1 cellular context compared by ENCODE assay signal in genomic region chr17:82418001-82418986, GRCh38.
TF ChIP-seq lines count a peak whose summit lies in the region.

TSS of gene HEXD (plus strand) at chr17:82418347. CDS start at chr17:82419800, 1,453 bp downstream.
A gene with protein sequence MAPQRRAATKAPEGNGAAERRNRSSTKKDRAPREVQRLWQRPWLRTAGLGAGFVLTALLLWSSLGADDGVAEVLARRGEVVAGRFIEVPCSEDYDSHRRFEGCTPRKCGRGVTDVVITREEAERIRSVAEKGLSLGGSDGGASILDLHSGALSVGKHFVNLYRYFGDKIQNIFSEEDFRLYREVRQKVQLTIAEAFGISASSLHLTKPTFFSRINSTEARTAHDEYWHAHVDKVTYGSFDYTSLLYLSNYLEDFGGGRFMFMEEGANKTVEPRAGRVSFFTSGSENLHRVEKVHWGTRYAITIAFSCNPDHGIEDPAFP (minus strand): TSS chr17:82418586. CDS start chr17:82418485, 101 bp downstream.

TF ChIP-seq in HEK293, 187 proteins besides CTCF, POLR2A, EP300 and RAD21 (continued from another document and continues in another):
- TF ChIP-seq ZBTB10 (tag by site-specific recombination; IDR thresholded peaks at IDR 0.05) (no peak), ZNF548 (tag by site-specific recombination; IDR thresholded peaks at IDR 0.05) (no peak), KLF10 (tag by site-specific recombination; IDR thresholded peaks at IDR 0.05) (peak; percentile 85), PRDM4 (tag by site-specific recombination; IDR thresholded peaks at IDR 0.05) (no peak), INSM2 (tag by site-specific recombination; IDR thresholded peaks at IDR 0.05) (no peak), ZNF654 (tag by site-specific recombination; IDR thresholded peaks at IDR 0.05; ENCODE audit: low read depth) (no peak), ZFP69B (tag by site-specific recombination; IDR thresholded peaks at IDR 0.05) (no peak), SCRT1 (tag by site-specific recombination; IDR thresholded peaks at IDR 0.05; ENCODE audit: borderline replicate concordance) (no peak), ZNF423 (tag by site-specific recombination; IDR thresholded peaks at IDR 0.05) (no peak), ZNF221 (tag by site-specific recombination; IDR thresholded peaks at IDR 0.05; ENCODE audit: borderline replicate concordance) (no peak), WT1 (tag by site-specific recombination; IDR thresholded peaks at IDR 0.05) (no peak), ZNF561 (tag by site-specific recombination; IDR thresholded peaks at IDR 0.05; ENCODE audit: borderline replicate concordance) (peak; percentile 94), ZNF350 (tag by site-specific recombination; IDR thresholded peaks at IDR 0.05) (no peak), OSR2 (tag by site-specific recombination; IDR thresholded peaks at IDR 0.05) (0 out of 2 replicates have a peak, but pooled peaks have one; percentile 34), GLIS2 (tag by site-specific recombination; IDR thresholded peaks at IDR 0.05) (no peak), SETDB1 (IDR thresholded peaks at IDR 0.05; ENCODE audit: insufficient read length, low read length) (no peak), ZNF555 (tag by site-specific recombination; conservative IDR thresholded peaks at IDR 0.05) (no peak), ZNF549 (tag by site-specific recombination; IDR thresholded peaks at IDR 0.05) (no peak; the same call in 1 of the 2 replicates), ZNF776 (tag by site-specific recombination; IDR thresholded peaks at IDR 0.05; ENCODE audit: borderline replicate concordance) (no peak), ZNF10 (tag by site-specific recombination; IDR thresholded peaks at IDR 0.05) (no peak), GFI1B (tag by site-specific recombination; IDR thresholded peaks at IDR 0.05) (no peak), ZNF211 (tag by site-specific recombination; IDR thresholded peaks at IDR 0.05; ENCODE audit: low read depth) (no peak), BCL6B (tag by site-specific recombination; IDR thresholded peaks at IDR 0.05) (no peak), HOXD13 (CRISPR knock-in tag; IDR thresholded peaks at IDR 0.05; ENCODE audit: borderline replicate concordance) (no peak), ZNF560 (tag by site-specific recombination; IDR thresholded peaks at IDR 0.05; ENCODE audit: borderline replicate concordance) (no peak), ZBTB1 (tag by site-specific recombination; IDR thresholded peaks at IDR 0.05) (no peak), ZNF248 (tag by site-specific recombination; IDR thresholded peaks at IDR 0.05) (no peak), YY1 (tag by site-specific recombination; IDR thresholded peaks at IDR 0.05) (peak; percentile 71; the same call in 1 of the 2 replicates), ZNF155 (tag by site-specific recombination; IDR thresholded peaks at IDR 0.05) (no peak), ZNF707 (tag by site-specific recombination; IDR thresholded peaks at IDR 0.05) (no peak), ZSCAN30 (tag by site-specific recombination; IDR thresholded peaks at IDR 0.05) (peak; percentile 92), ZNF366 (tag by site-specific recombination; conservative IDR thresholded peaks at IDR 0.05) (no peak), ZNF623 (tag by site-specific recombination; IDR thresholded peaks at IDR 0.05) (no peak), BCL11B (tag by site-specific recombination; IDR thresholded peaks at IDR 0.05; ENCODE audit: low read depth) (no peak), ZNF394 (tag by site-specific recombination; IDR thresholded peaks at IDR 0.05; ENCODE audit: borderline replicate concordance) (no peak), MEIS1 (CRISPR knock-in tag; IDR thresholded peaks at IDR 0.05; ENCODE audit: borderline replicate concordance) (no peak), ZNF391 (tag by site-specific recombination; IDR thresholded peaks at IDR 0.05; ENCODE audit: borderline replicate concordance, low read depth) (no peak), ZBTB21 (tag by site-specific recombination; IDR thresholded peaks at IDR 0.05) (no peak), SP2 (tag by site-specific recombination; IDR thresholded peaks at IDR 0.05) (peak; percentile 16; the same call in 1 of the 2 replicates), ZBTB6 (tag by site-specific recombination; IDR thresholded peaks at IDR 0.05) (no peak), REPIN1 (tag by site-specific recombination; IDR thresholded peaks at IDR 0.05; ENCODE audit: low read depth) (no peak), BCL11A (tag by site-specific recombination; IDR thresholded peaks at IDR 0.05; ENCODE audit: low read depth) (no peak), ZNF426 (tag by site-specific recombination; IDR thresholded peaks at IDR 0.05) (no peak), HOXC10 (CRISPR knock-in tag; IDR thresholded peaks at IDR 0.05) (peak; percentile 9; the same call in 1 of the 2 replicates), KLF9 (tag by site-specific recombination; IDR thresholded peaks at IDR 0.05; ENCODE audit: low read depth) (peak; percentile 58; the same call in 1 of the 2 replicates), ZNF544 (tag by site-specific recombination; IDR thresholded peaks at IDR 0.05) (no peak), ZNF624 (tag by site-specific recombination; IDR thresholded peaks at IDR 0.05) (no peak), ZNF785 (tag by site-specific recombination; IDR thresholded peaks at IDR 0.05) (no peak), ZNF600 (tag by site-specific recombination; IDR thresholded peaks at IDR 0.05) (peak; percentile 38; the same call in 1 of the 2 replicates)
- TF ChIP-seq, protein P1, sequence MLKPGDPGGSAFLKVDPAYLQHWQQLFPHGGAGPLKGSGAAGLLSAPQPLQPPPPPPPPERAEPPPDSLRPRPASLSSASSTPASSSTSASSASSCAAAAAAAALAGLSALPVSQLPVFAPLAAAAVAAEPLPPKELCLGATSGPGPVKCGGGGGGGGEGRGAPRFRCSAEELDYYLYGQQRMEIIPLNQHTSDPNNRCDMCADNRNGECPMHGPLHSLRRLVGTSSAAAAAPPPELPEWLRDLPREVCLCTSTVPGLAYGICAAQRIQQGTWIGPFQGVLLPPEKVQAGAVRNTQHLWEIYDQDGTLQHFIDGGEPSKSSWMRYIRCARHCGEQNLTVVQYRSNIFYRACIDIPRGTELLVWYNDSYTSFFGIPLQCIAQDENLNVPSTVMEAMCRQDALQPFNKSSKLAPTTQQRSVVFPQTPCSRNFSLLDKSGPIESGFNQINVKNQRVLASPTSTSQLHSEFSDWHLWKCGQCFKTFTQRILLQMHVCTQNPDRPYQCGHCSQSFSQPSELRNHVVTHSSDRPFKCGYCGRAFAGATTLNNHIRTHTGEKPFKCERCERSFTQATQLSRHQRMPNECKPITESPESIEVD (tag by site-specific recombination; IDR thresholded peaks at IDR 0.05), result no peak
- TF ChIP-seq, protein P2, sequence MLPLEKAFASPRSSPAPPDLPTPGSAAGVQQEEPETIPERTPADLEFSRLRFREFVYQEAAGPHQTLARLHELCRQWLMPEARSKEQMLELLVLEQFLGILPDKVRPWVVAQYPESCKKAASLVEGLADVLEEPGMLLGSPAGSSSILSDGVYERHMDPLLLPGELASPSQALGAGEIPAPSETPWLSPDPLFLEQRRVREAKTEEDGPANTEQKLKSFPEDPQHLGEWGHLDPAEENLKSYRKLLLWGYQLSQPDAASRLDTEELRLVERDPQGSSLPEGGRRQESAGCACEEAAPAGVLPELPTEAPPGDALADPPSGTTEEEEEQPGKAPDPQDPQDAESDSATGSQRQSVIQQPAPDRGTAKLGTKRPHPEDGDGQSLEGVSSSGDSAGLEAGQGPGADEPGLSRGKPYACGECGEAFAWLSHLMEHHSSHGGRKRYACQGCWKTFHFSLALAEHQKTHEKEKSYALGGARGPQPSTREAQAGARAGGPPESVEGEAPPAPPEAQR (tag by site-specific recombination; IDR thresholded peaks at IDR 0.05), result no peak
- TF ChIP-seq, protein P3, sequence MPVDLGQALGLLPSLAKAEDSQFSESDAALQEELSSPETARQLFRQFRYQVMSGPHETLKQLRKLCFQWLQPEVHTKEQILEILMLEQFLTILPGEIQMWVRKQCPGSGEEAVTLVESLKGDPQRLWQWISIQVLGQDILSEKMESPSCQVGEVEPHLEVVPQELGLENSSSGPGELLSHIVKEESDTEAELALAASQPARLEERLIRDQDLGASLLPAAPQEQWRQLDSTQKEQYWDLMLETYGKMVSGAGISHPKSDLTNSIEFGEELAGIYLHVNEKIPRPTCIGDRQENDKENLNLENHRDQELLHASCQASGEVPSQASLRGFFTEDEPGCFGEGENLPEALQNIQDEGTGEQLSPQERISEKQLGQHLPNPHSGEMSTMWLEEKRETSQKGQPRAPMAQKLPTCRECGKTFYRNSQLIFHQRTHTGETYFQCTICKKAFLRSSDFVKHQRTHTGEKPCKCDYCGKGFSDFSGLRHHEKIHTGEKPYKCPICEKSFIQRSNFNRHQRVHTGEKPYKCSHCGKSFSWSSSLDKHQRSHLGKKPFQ (tag by site-specific recombination; IDR thresholded peaks at IDR 0.05), result no peak
- TF ChIP-seq, protein P4, sequence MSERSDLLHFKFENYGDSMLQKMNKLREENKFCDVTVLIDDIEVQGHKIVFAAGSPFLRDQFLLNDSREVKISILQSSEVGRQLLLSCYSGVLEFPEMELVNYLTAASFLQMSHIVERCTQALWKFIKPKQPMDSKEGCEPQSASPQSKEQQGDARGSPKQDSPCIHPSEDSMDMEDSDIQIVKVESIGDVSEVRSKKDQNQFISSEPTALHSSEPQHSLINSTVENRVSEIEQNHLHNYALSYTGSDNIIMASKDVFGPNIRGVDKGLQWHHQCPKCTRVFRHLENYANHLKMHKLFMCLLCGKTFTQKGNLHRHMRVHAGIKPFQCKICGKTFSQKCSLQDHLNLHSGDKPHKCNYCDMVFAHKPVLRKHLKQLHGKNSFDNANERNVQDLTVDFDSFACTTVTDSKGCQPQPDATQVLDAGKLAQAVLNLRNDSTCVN (tag by site-specific recombination; optimal IDR thresholded peaks at IDR 0.05), result peak; percentile 70
